Comparison of ENCODE assay signal across 18 cellular contexts in genomic region chr2:37629529-37629928, GRCh38. TPM values are rescaled to one million over a fixed set of nuclear protein-coding genes. Genes with fewer than 3 reads are reported as not detected.
A peak's percentile ranks its signal among the peaks of the same experiment; 100 is the strongest.
DNase-seq lines count a peak whose midpoint lies in the region; ATAC-seq, FAIRE-seq and TF ChIP-seq lines count a peak whose summit lies in the region.
"Had no signal": no experiment of that assay in that cellular context is flagged by ENCODE, and none has a peak within 500 bp of the region (broad histone marks: within the 10 kb centered on the region; RNA-seq: fewer than 3 reads in every experiment).

No MANE protein-coding gene starts in this region.

- TF ChIP-seq POLR2A in GM12891 (IDR thresholded peaks at IDR 0.05; ENCODE audit: low read depth, low read length), result peak; percentile 70

- TF ChIP-seq CTCF in foreskin fibroblast (IDR thresholded peaks at IDR 0.05; ENCODE audit: low read depth, low read length) (no peak), GM13976 (IDR thresholded peaks at IDR 0.05; ENCODE audit: borderline replicate concordance, control extremely low read depth, extremely low read depth, insufficient read depth, missing control alignments) (no peak)

- H3K9me3 ChIP-seq in T-helper 17 cell (ENCODE audit: control insufficient read depth, low read length, poor library complexity, severe bottlenecking), result no peaks in the 10 kb centered on the region
- H3K9me3 ChIP-seq: transverse colon had no signal

- FAIRE-seq in GM12891 (lab: Jason Lieb, UNC), result no peak
- FAIRE-seq: D721Med, frontal cortex, TTC549 had no signal

- in situ Hi-C loops in GM13976 (cut with MboI; ENCODE audit: low sequenced_read_pairs, unreplicated experiment), result no loop called here

- ATAC-seq in T-helper 17 cell (no peak), GM19463 (IDR thresholded peaks at IDR 0.05; ENCODE audit: unreplicated experiment) (no peak), HG03457 (IDR thresholded peaks at IDR 0.05; ENCODE audit: unreplicated experiment) (no peak)
- ATAC-seq: naive thymus-derived CD8-positive, alpha-beta T cell had no signal

- no peak overlapping the region for H3K4me3 ChIP-seq in foreskin fibroblast (ENCODE audit: low read depth in 1 of 2, low read length in 2 of 2)
- H3K4me3 ChIP-seq: transverse colon had no signal

- DNase-seq in A172 (ENCODE audit: low spot score) (peak; percentile 60), GM12891 (ENCODE audit: insufficient read length, low spot score) (no peak), T-helper 17 cell (no peak), foreskin fibroblast (peak; percentile 62 to 76), GM13976 (ENCODE audit: low spot score) (no peak), anterior cingulate cortex (lab: John Stamatoyannopoulos, UW) (no peak)
- DNase-seq: AML-193; H7; naive thymus-derived CD8-positive, alpha-beta T cell; NCI-H1436; NCI-H226; stimulated activated CD4-positive, alpha-beta T cell treated with anti-CD3 and anti-CD28 coated beads, Interleukin-1b, Interleukin-23, amount 100 ng/mL, for 48 hours; transverse colon had no signal

- H3K4me1 Mint-ChIP-seq in T-helper 17 cell, result peaks cover 61% of the 10 kb centered on the region

- H3K4me3 Mint-ChIP-seq in T-helper 17 cell, result no peak overlapping the region

- H3K27ac Mint-ChIP-seq in T-helper 17 cell, result peak overlapping the region; percentile 19

- no peaks in the 10 kb centered on the region for H3K27me3 Mint-ChIP-seq in T-helper 17 cell
- H3K27me3 Mint-ChIP-seq: naive thymus-derived CD8-positive, alpha-beta T cell had no signal

- H3K36me3 Mint-ChIP-seq in T-helper 17 cell (ENCODE audit: low read depth), result peaks cover 8% of the 10 kb centered on the region

TF ChIP-seq in GM12891, 5 proteins besides CTCF, POLR2A, EP300 and RAD21:
- 0 out of 2 replicates have a peak, but pooled peaks have one; percentile 10 for TF ChIP-seq POU2F2 (IDR thresholded peaks at IDR 0.05; ENCODE audit: low read depth, low read length)
- no peak for TF ChIP-seq SPI1 (IDR thresholded peaks at IDR 0.05; ENCODE audit: low read depth, low read length)

RNA-seq across cellular contexts. Expression of gene CDC42EP3, which starts 41.9 kb away (rescaled TPM):
- 66.8 and 71.5 TPM in 2 replicates for total RNA-seq in A172 (2014; rRNA removed; shearing (Covaris generic))
- polyA plus RNA-seq in GM12891 (2012; ENCODE audit: low read depth, missing spikeins), result 12.0 TPM
- 10 to 100 TPM; 45.1 to 48.9 TPM for total RNA-seq in T-helper 17 cell

Comparison
In these comparisons a context has a peak if more than half of its experiments do, and no peak if none do; other contexts are left out.
1. DNase-seq: peak in A172 (single experiment) and foreskin fibroblast (2 of 2); none in GM12891 (single experiment), T-helper 17 cell (0 of 3), GM13976 (single experiment) and anterior cingulate cortex (0 of 58).